In the genomic region with DNA sequence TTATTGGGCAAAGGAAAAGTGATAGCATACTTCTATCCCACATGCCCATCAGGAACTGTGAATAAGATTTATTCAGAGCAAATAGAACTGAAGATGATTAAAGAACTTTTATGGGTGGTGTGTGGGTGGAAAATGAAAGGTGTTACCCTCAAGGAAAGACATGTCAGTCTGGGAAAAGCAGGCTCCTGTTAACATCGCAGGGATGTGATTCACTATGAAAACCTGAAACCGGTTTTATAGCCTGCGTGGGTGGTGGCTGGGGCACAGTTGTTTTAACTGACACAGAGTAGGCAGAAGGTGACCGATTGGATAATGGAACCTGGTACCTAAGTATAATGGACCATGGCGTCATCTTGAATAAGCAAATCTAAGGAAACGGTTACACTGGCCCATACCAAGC, we compare ENCODE assay signal across 15 cellular contexts.
DNase-seq lines count a peak whose midpoint lies in the region; ATAC-seq and TF ChIP-seq lines count a peak whose summit lies in the region.
"Had no signal": no experiment of that assay in that cellular context is flagged by ENCODE, and none has a peak within 500 bp of the region (broad histone marks: within the 10 kb centered on the region; RNA-seq: fewer than 3 reads in every experiment).

No MANE protein-coding gene starts in this region.

- ATAC-seq in mucosa of descending colon: peak; percentile 91
- ATAC-seq in HG03025 (IDR thresholded peaks at IDR 0.05; ENCODE audit: low FRiP score, unreplicated experiment): no peak
- ATAC-seq: effector memory CD8-positive, alpha-beta T cell had no signal

- intact Hi-C loops in mammary epithelial cell (cut with micrococcal nuclease): no loop called here
- intact Hi-C loops in mucosa of descending colon (cut with DNase I, micrococcal nuclease): no loop called here

- no peaks in the 10 kb centered on the region for H4K20me1 ChIP-seq in mammary epithelial cell (ENCODE audit: insufficient read depth, low read length)

- H3K27ac ChIP-seq in mammary epithelial cell (ENCODE audit: insufficient read depth, low read depth, low read length): no peak overlapping the region

- no peaks in the 10 kb centered on the region for H3K79me2 ChIP-seq in mammary epithelial cell (ENCODE audit: insufficient read depth, low read length)

- H2AFZ ChIP-seq in mammary epithelial cell (ENCODE audit: low read depth, low read length): no peak overlapping the region

- BruUV-seq in mammary epithelial cell (replicated peaks; lab: Mats Ljungman, UMichigan): no TSS peak

- dilution Hi-C loops in mammary epithelial cell (cut with HindIII; ENCODE audit: low sequenced_read_pairs): no loop called here

- H3K27me3 ChIP-seq in mammary epithelial cell (ENCODE audit: insufficient read depth, low read length): peaks cover 2% of the 10 kb centered on the region
- H3K27me3 ChIP-seq: BE2C had no signal

- no peak overlapping the region for H3K9ac ChIP-seq in mammary epithelial cell (ENCODE audit: insufficient read depth, low read length)

- H3K4me2 ChIP-seq in mammary epithelial cell (ENCODE audit: insufficient read depth, low read depth, low read length): peak overlapping the region; percentile 20

- H3K9me3 ChIP-seq in mammary epithelial cell (replicated peaks; ENCODE audit: insufficient read depth, low read length) (no peaks in the 10 kb centered on the region), mucosa of descending colon (no peaks in the 10 kb centered on the region)
- H3K9me3 ChIP-seq: BE2C had no signal

- CTCF ChIA-PET in mammary epithelial cell (lab: Charles Lee; ENCODE audit: low non-redundant PET): no interaction called here

- H3K36me3 ChIP-seq in mammary epithelial cell (ENCODE audit: insufficient read depth, low read length) (no peaks in the 10 kb centered on the region), mucosa of descending colon (ENCODE audit: low read depth) (no peaks in the 10 kb centered on the region)
- H3K36me3 ChIP-seq: BE2C had no signal

- H3K4me3 ChIP-seq in mammary epithelial cell (replicated peaks in 1 of 3; ENCODE audit: insufficient read depth in 1 of 3, low read depth in 2 of 3, low read length in 3 of 3): no peak overlapping the region
- H3K4me3 ChIP-seq in mucosa of descending colon: no peak overlapping the region

- WGBS in mammary epithelial cell (ENCODE audit: low coverage, missing lambda C conversion rate): 45% methylated on average over 6 of the region's 6 CpGs

- DNase-seq in COLO829 (ENCODE audit: low spot score) (peak; percentile 13), H4 (ENCODE audit: low spot score) (peak; percentile 25), mammary epithelial cell (peak; percentile 86), mucosa of descending colon (peak in 2 of 3 donors; percentile 22 to 49), NCI-H1105 treated with DMSO at 0.1 percent for 48 hours (lab: John Stamatoyannopoulos, UW) (no peak), hippocampal formation (lab: John Stamatoyannopoulos, UW) (no peak)
- DNase-seq: activated CD4-positive, alpha-beta T cell treated with anti-CD3 and anti-CD28 coated beads, Interleukin-2, amount 10 ng/mL, durations not matched to agents 7 days and 5 days; activated T-cell treated with anti-CD3 and anti-CD28 coated beads, Interleukin-2, amount 50 U/mL, for 4 hours; BE2C; effector memory CD8-positive, alpha-beta T cell; naive B cell; NCI-H2029; NCI-H524 treated with DMSO at 0.1 percent for 48 hours; T1000 had no signal

- peaks cover 5% of the 10 kb centered on the region for H3K4me1 ChIP-seq in mammary epithelial cell (ENCODE audit: insufficient read depth, low read length)
- H3K4me1 ChIP-seq in mucosa of descending colon (ENCODE audit: low read depth): no peaks in the 10 kb centered on the region
- H3K4me1 ChIP-seq: BE2C had no signal

- in situ Hi-C loops in mammary epithelial cell (cut with MboI; ENCODE audit: low sequenced_read_pairs in 2 of 2): no loop called here

- TF ChIP-seq CTCF in mammary epithelial cell (conservative IDR thresholded peaks at IDR 0.05 in 1 of 2, IDR thresholded peaks at IDR 0.05 in 1 of 2; ENCODE audit: extremely low read depth in 1 of 2, insufficient read depth in 1 of 2, low read depth in 1 of 2, low read length in 2 of 2): no peak
- TF ChIP-seq CTCF in mucosa of descending colon (IDR thresholded peaks at IDR 0.05): no peak

Comparison
In these comparisons a context has a peak if more than half of its experiments do, and no peak if none do; other contexts are left out.
1. DNase-seq: peak in COLO829 (single experiment), H4 (single experiment), mammary epithelial cell (single experiment) and mucosa of descending colon (2 of 3); none in NCI-H1105 treated with DMSO at 0.1 percent for 48 hours (single experiment) and hippocampal formation (0 of 2).